ENCODE assay signal across 25 cellular contexts in the genomic region with DNA sequence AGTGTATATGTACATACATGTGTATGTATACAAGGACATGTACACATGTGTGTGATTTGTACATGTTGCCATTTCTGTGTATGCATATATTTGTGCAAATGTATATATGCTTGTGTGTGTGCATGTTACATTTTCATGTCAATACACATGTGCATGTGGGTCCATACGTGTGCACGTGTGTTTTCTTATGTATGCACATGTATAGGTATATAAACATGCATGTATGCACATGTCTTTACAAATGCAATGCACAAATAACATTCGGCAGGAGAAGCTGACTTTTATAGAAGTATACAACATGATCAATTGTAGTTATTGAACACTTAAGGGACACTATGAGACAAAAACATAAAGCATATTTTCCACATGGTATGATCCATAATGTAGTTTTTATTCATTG.
"Had no signal": no experiment of that assay in that cellular context is flagged by ENCODE, and none has a peak within 500 bp of the region (broad histone marks: within the 10 kb centered on the region; RNA-seq: fewer than 3 reads in every experiment).

No MANE protein-coding gene starts in this region.

- H3K4me3 ChIP-seq: coronary artery, dorsolateral prefrontal cortex, esophagus muscularis mucosa, gastroesophageal sphincter, heart left ventricle, hepatocyte, left ventricle myocardium inferior, lower lobe of right lung, mucosa of descending colon had no signal

- H3K27ac ChIP-seq: coronary artery, dorsolateral prefrontal cortex, esophagus muscularis mucosa, foreskin keratinocyte, gastroesophageal sphincter, heart left ventricle, hepatocyte, left ventricle myocardium inferior, lower lobe of right lung had no signal

- H3K4me2 ChIP-seq: hepatocyte had no signal

- H3K4me1 ChIP-seq: esophagus muscularis mucosa, foreskin keratinocyte, gastroesophageal sphincter, heart left ventricle, left ventricle myocardium inferior, lower lobe of right lung had no signal

- FAIRE-seq: colon, endothelial cell of umbilical vein, frontal cortex, kidney had no signal

- DNase-seq: dermis blood vessel endothelial cell; dorsolateral prefrontal cortex; effector CD4-positive, alpha-beta T cell; effector memory CD4-positive, alpha-beta T cell; foreskin keratinocyte; heart left ventricle; hypothalamus; immature natural killer cell; islet precursor cell; kidney; kidney glomerular epithelial cell; left colon; left ventricle myocardium inferior; lower lobe of right lung; mesenchymal stem cell; mucosa of descending colon; naive B cell had no signal

- ATAC-seq: foreskin keratinocyte, gastroesophageal sphincter, heart left ventricle, left colon, left lobe of liver, lower lobe of right lung, mucosa of descending colon had no signal

- H3K9me3 ChIP-seq: lower lobe of right lung, mucosa of descending colon had no signal
